Comparison of ENCODE assay signal across 8 cellular contexts in genomic region chr15:72532991-72533601, GRCh38. TPM values are rescaled to one million over a fixed set of nuclear protein-coding genes. Genes with fewer than 3 reads are reported as not detected.
DNase-seq lines count a peak whose midpoint lies in the region; ATAC-seq, FAIRE-seq and TF ChIP-seq lines count a peak whose summit lies in the region.
"Had no signal": no experiment of that assay in that cellular context is flagged by ENCODE, and none has a peak within 500 bp of the region (broad histone marks: within the 10 kb centered on the region; RNA-seq: fewer than 3 reads in every experiment).

No MANE protein-coding gene starts in this region.

- H3K27me3 ChIP-seq in adrenal gland, result no peaks in the 10 kb centered on the region
- H3K27me3 ChIP-seq in stomach, result no peaks in the 10 kb centered on the region

- TF ChIP-seq POLR2A in adrenal gland (IDR thresholded peaks at IDR 0.05) (no peak), stomach (IDR thresholded peaks at IDR 0.05) (no peak)

- no peaks in the 10 kb centered on the region for H3K36me3 Mint-ChIP-seq in HFFc6 (ENCODE audit: low read depth)

- intact Hi-C loops in adrenal gland (cut with DNase I), result no loop called here
- intact Hi-C loops in stomach (cut with DNase I; ENCODE audit: low total_unique reads), result no loop called here

- H3K9me3 Mint-ChIP-seq in HFFc6, result no peaks in the 10 kb centered on the region

- ATAC-seq in HG02938 (IDR thresholded peaks at IDR 0.05; ENCODE audit: unreplicated experiment), result no peak

- H3K4me3 ChIP-seq in adrenal gland (no peak overlapping the region), stomach (no peak overlapping the region)

- no peak for DNase-seq in D721Med (ENCODE audit: insufficient read length, low spot score)
- no peak for DNase-seq in HFFc6
- no peak for DNase-seq in adrenal gland
- peak; percentile 21 to 34 for DNase-seq in lung microvascular endothelial cell (ENCODE audit: low read depth in 2 of 2)
- no peak for DNase-seq in medulla oblongata (ENCODE audit: extremely low spot score)
- no peak for DNase-seq in stomach
- DNase-seq: T1000 had no signal

- H3K27ac Mint-ChIP-seq in HFFc6, result no peak overlapping the region

- TF ChIP-seq CTCF in D721Med (IDR thresholded peaks at IDR 0.05; ENCODE audit: insufficient read depth, missing control alignments) (peak; percentile 46), HFFc6 (IDR thresholded peaks at IDR 0.05) (peak; percentile 63), adrenal gland (IDR thresholded peaks at IDR 0.05) (peak in 4 of 6 experiments; percentile 20 to 26 (median 23)), stomach (IDR thresholded peaks at IDR 0.05) (peak in 3 of 7 experiments; percentile 14 to 34 (median 23))

- H3K4me1 Mint-ChIP-seq in HFFc6 (ENCODE audit: low read depth), result peaks cover 27% of the 10 kb centered on the region

- H3K27me3 Mint-ChIP-seq in HFFc6 (ENCODE audit: insufficient read depth), result no peaks in the 10 kb centered on the region; the same call in 1 of the 2 replicates

- TF ChIP-seq EP300 in stomach (IDR thresholded peaks at IDR 0.05), result no peak

- H3K36me3 ChIP-seq in adrenal gland (replicated peaks in 1 of 2) (no peaks in the 10 kb centered on the region), stomach (no peaks in the 10 kb centered on the region)

- 93 to 98% (median 96%) methylated on average over 5 of the region's 5 CpGs for WGBS in adrenal gland, 4 donors
- 90 to 99% (median 97%) methylated on average over 5 of the region's 5 CpGs for WGBS in stomach, 5 donors

- FAIRE-seq in D721Med (lab: Jason Lieb, UNC), result no peak

- peaks cover 4% of the 10 kb centered on the region in 2 donors for H3K4me1 ChIP-seq in adrenal gland (replicated peaks in 1 of 2)
- H3K4me1 ChIP-seq in stomach, result peaks cover 0 to 23% (median 12%) of the 10 kb centered on the region in 4 donors

- no peak overlapping the region for H3K27ac ChIP-seq in adrenal gland
- no peak overlapping the region for H3K27ac ChIP-seq in stomach

- no peak overlapping the region for H3K4me3 Mint-ChIP-seq in HFFc6

- no peaks in the 10 kb centered on the region for H3K9me3 ChIP-seq in adrenal gland (replicated peaks in 1 of 3)
- H3K9me3 ChIP-seq in stomach, result no peaks in the 10 kb centered on the region

RNA-seq across cellular contexts. Expression of gene ARIH1, which starts 59.0 kb away (rescaled TPM):
- total RNA-seq in HFFc6 (2021; fragmentation: NEBNext Ultra II Directional; extraction: Animal tissue kit (Norgen Biotek cat#: 25700)), result 100 to 1,000 TPM; 138 to 171 (median 159) TPM
- total RNA-seq in adrenal gland, result 100 to 1,000 TPM in 4 of 8 donors, 10 to 100 TPM in 4; 22.6 to 159 (median 98.7) TPM
- polyA plus RNA-seq in adrenal gland, result 10 to 100 TPM; 18.3 to 68.3 (median 28.7) TPM
- 11.8 and 15.7 TPM in 2 replicates for total RNA-seq in lung microvascular endothelial cell
- total RNA-seq in stomach, result 100 to 1,000 TPM in 2 of 5 donors, 10 to 100 TPM in 3; 18.7 to 380 (median 80.0) TPM
- polyA plus RNA-seq in stomach, result 10 to 100 TPM; 16.1 to 22.5 (median 17.1) TPM

Comparison
In these comparisons a context has a peak if more than half of its experiments do, and no peak if none do; other contexts are left out.
1. DNase-seq: peak in lung microvascular endothelial cell (2 of 2); none in D721Med (single experiment), HFFc6 (single experiment), adrenal gland (0 of 7), medulla oblongata (single experiment) and stomach (single experiment).